1 cellular context compared by ENCODE assay signal in genomic region chr11:126062679-126063509, GRCh38.
A peak's percentile ranks its signal among the peaks of the same experiment; 100 is the strongest.
TF ChIP-seq lines count a peak whose summit lies in the region.

A gene with protein sequence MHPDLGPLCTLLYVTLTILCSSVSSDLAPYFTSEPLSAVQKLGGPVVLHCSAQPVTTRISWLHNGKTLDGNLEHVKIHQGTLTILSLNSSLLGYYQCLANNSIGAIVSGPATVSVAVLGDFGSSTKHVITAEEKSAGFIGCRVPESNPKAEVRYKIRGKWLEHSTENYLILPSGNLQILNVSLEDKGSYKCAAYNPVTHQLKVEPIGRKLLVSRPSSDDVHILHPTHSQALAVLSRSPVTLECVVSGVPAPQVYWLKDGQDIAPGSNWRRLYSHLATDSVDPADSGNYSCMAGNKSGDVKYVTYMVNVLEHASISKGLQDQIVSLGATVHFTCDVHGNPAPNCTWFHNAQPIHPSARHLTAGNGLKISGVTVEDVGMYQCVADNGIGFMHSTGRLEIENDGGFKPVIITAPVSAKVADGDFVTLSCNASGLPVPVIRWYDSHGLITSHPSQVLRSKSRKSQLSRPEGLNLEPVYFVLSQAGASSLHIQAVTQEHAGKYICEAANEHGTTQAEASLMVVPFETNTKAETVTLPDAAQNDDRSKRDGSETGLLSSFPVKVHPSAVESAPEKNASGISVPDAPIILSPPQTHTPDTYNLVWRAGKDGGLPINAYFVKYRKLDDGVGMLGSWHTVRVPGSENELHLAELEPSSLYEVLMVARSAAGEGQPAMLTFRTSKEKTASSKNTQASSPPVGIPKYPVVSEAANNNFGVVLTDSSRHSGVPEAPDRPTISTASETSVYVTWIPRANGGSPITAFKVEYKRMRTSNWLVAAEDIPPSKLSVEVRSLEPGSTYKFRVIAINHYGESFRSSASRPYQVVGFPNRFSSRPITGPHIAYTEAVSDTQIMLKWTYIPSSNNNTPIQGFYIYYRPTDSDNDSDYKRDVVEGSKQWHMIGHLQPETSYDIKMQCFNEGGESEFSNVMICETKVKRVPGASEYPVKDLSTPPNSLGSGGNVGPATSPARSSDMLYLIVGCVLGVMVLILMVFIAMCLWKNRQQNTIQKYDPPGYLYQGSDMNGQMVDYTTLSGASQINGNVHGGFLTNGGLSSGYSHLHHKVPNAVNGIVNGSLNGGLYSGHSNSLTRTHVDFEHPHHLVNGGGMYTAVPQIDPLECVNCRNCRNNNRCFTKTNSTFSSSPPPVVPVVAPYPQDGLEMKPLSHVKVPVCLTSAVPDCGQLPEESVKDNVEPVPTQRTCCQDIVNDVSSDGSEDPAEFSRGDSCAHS (N-terminal part only) (minus strand): TSS chr11:126062866. CDS start chr11:126023476, 39,390 bp downstream.

TF ChIP-seq in HEK293, 187 proteins besides CTCF, POLR2A, EP300 and RAD21 (continued from another document and continues in another):
- TF ChIP-seq PRDM6 (tag by site-specific recombination; IDR thresholded peaks at IDR 0.05): no peak
- TF ChIP-seq MEIS1 (CRISPR knock-in tag; IDR thresholded peaks at IDR 0.05; ENCODE audit: borderline replicate concordance): no peak
- TF ChIP-seq ZBTB20 (tag by site-specific recombination; IDR thresholded peaks at IDR 0.05): no peak
- TF ChIP-seq GFI1B (tag by site-specific recombination; IDR thresholded peaks at IDR 0.05): no peak
- TF ChIP-seq ZNF521 (tag by site-specific recombination; IDR thresholded peaks at IDR 0.05): no peak
- TF ChIP-seq TCF7L2 (IDR thresholded peaks at IDR 0.05; ENCODE audit: borderline replicate concordance, low read depth, low read length): no peak
- peak; percentile 45; the same call in 1 of the 2 replicates for TF ChIP-seq ZSCAN4 (tag by site-specific recombination; IDR thresholded peaks at IDR 0.05)
- no peak for TF ChIP-seq ZNF148 (tag by site-specific recombination; IDR thresholded peaks at IDR 0.05; ENCODE audit: borderline replicate concordance)
- TF ChIP-seq ZNF16 (tag by site-specific recombination; IDR thresholded peaks at IDR 0.05; ENCODE audit: low read depth): no peak
- no peak for TF ChIP-seq ZNF211 (tag by site-specific recombination; IDR thresholded peaks at IDR 0.05; ENCODE audit: low read depth)
- no peak for TF ChIP-seq ZNF214 (tag by site-specific recombination; IDR thresholded peaks at IDR 0.05; ENCODE audit: borderline replicate concordance)
- TF ChIP-seq, protein P1, sequence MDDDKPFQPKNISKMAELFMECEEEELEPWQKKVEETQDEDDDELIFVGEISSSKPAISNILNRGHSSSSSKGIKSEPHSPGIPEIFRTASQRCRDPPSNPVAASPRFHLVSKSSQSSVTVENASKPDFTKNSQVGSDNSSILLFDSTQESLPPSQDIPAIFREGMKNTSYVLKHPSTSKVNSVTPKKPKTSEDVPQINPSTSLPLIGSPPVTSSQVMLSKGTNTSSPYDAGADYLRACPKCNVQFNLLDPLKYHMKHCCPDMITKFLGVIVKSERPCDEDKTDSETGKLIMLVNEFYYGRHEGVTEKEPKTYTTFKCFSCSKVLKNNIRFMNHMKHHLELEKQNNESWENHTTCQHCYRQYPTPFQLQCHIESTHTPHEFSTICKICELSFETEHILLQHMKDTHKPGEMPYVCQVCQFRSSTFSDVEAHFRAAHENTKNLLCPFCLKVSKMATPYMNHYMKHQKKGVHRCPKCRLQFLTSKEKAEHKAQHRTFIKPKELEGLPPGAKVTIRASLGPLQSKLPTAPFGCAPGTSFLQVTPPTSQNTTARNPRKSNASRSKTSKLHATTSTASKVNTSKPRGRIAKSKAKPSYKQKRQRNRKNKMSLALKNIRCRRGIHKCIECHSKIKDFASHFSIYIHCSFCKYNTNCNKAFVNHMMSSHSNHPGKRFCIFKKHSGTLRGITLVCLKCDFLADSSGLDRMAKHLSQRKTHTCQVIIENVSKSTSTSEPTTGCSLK (tag by site-specific recombination; IDR thresholded peaks at IDR 0.05): no peak
- TF ChIP-seq ZNF776 (tag by site-specific recombination; IDR thresholded peaks at IDR 0.05; ENCODE audit: borderline replicate concordance): no peak
- TF ChIP-seq ZBTB10 (tag by site-specific recombination; IDR thresholded peaks at IDR 0.05): no peak
- no peak for TF ChIP-seq ZSCAN23 (tag by site-specific recombination; IDR thresholded peaks at IDR 0.05)
- peak; percentile 77; the same call in 1 of the 2 replicates for TF ChIP-seq SALL2 (tag by site-specific recombination; IDR thresholded peaks at IDR 0.05; ENCODE audit: borderline replicate concordance)
- no peak for TF ChIP-seq GLI4 (tag by site-specific recombination; IDR thresholded peaks at IDR 0.05)
- no peak for TF ChIP-seq ZNF121 (tag by site-specific recombination; IDR thresholded peaks at IDR 0.05)
- TF ChIP-seq HOXC10 (CRISPR knock-in tag; IDR thresholded peaks at IDR 0.05): no peak
- no peak for TF ChIP-seq ZNF10 (tag by site-specific recombination; IDR thresholded peaks at IDR 0.05)
- TF ChIP-seq, protein P2, sequence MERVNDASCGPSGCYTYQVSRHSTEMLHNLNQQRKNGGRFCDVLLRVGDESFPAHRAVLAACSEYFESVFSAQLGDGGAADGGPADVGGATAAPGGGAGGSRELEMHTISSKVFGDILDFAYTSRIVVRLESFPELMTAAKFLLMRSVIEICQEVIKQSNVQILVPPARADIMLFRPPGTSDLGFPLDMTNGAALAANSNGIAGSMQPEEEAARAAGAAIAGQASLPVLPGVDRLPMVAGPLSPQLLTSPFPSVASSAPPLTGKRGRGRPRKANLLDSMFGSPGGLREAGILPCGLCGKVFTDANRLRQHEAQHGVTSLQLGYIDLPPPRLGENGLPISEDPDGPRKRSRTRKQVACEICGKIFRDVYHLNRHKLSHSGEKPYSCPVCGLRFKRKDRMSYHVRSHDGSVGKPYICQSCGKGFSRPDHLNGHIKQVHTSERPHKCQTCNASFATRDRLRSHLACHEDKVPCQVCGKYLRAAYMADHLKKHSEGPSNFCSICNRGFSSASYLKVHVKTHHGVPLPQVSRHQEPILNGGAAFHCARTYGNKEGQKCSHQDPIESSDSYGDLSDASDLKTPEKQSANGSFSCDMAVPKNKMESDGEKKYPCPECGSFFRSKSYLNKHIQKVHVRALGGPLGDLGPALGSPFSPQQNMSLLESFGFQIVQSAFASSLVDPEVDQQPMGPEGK (tag by site-specific recombination; IDR thresholded peaks at IDR 0.05): peak; percentile 83
- TF ChIP-seq, protein P3, sequence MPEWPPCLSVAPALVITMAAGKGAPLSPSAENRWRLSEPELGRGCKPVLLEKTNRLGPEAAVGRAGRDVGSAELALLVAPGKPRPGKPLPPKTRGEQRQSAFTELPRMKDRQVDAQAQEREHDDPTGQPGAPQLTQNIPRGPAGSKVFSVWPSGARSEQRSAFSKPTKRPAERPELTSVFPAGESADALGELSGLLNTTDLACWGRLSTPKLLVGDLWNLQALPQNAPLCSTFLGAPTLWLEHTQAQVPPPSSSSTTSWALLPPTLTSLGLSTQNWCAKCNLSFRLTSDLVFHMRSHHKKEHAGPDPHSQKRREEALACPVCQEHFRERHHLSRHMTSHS (tag by site-specific recombination; IDR thresholded peaks at IDR 0.05): no peak
- no peak for TF ChIP-seq ZNF155 (tag by site-specific recombination; IDR thresholded peaks at IDR 0.05)
- no peak for TF ChIP-seq ZBTB6 (tag by site-specific recombination; IDR thresholded peaks at IDR 0.05)
- TF ChIP-seq ZNF133 (tag by site-specific recombination; IDR thresholded peaks at IDR 0.05): no peak
- TF ChIP-seq ZNF175 (tag by site-specific recombination; IDR thresholded peaks at IDR 0.05): no peak
- TF ChIP-seq GLIS1 (tag by site-specific recombination; IDR thresholded peaks at IDR 0.05): no peak
- TF ChIP-seq ZNF266 (tag by site-specific recombination; IDR thresholded peaks at IDR 0.05; ENCODE audit: low read depth): no peak
- TF ChIP-seq ZXDB (tag by site-specific recombination; IDR thresholded peaks at IDR 0.05): peak; percentile 88
- no peak for TF ChIP-seq ZNF596 (tag by site-specific recombination; IDR thresholded peaks at IDR 0.05)
- TF ChIP-seq ZNF658 (tag by site-specific recombination; IDR thresholded peaks at IDR 0.05): no peak
- TF ChIP-seq ZSCAN18 (tag by site-specific recombination; IDR thresholded peaks at IDR 0.05): peak; percentile 44; the same call in 1 of the 2 replicates
- no peak for TF ChIP-seq ZNF146 (tag by site-specific recombination; IDR thresholded peaks at IDR 0.05)
- TF ChIP-seq ZNF677 (tag by site-specific recombination; IDR thresholded peaks at IDR 0.05): no peak
- TF ChIP-seq ZNF623 (tag by site-specific recombination; IDR thresholded peaks at IDR 0.05): no peak
